In genomic region chr6:52577022-52577777, GRCh38 we compare ENCODE assay signal across 1 cellular context.
TF ChIP-seq lines count a peak whose summit lies in the region.

Gene TRAM2 (minus strand): TSS chr6:52577060. CDS start chr6:52576915, 145 bp downstream.

TF ChIP-seq in HepG2, 621 proteins besides CTCF, POLR2A, EP300 and RAD21 (continued from another document and continues in another):
- TF ChIP-seq ZHX2 (IDR thresholded peaks at IDR 0.05; ENCODE audit: low read depth) (no peak), ZHX2 (CRISPR knock-in tag; IDR thresholded peaks at IDR 0.05; ENCODE audit: borderline replicate concordance) (peak; percentile 88), DNMT3B (CRISPR knock-in tag; conservative IDR thresholded peaks at IDR 0.05) (no peak), RBAK (CRISPR knock-in tag; IDR thresholded peaks at IDR 0.05) (no peak), SP4 (CRISPR knock-in tag; IDR thresholded peaks at IDR 0.05) (peak; percentile 91), MED13 (CRISPR knock-in tag; IDR thresholded peaks at IDR 0.05) (peak; percentile 58), SAP130 (CRISPR knock-in tag; IDR thresholded peaks at IDR 0.05; ENCODE audit: low read depth) (peak; percentile 73), BORCS8-MEF2B (CRISPR knock-in tag; IDR thresholded peaks at IDR 0.05) (peak; percentile 65), TBX2 (CRISPR knock-in tag; IDR thresholded peaks at IDR 0.05; ENCODE audit: borderline replicate concordance) (peak; percentile 64), ZNF766 (CRISPR knock-in tag; IDR thresholded peaks at IDR 0.05; ENCODE audit: borderline replicate concordance) (peak; percentile 94), ZNF225 (CRISPR knock-in tag; IDR thresholded peaks at IDR 0.05) (peak; percentile 79), HOXA9 (CRISPR knock-in tag; IDR thresholded peaks at IDR 0.05; ENCODE audit: borderline replicate concordance) (0 out of 2 replicates have a peak, but pooled peaks have one; percentile 46), ZFP36L1 (CRISPR knock-in tag; IDR thresholded peaks at IDR 0.05) (peak; percentile 24; the same call in 1 of the 2 replicates), POGK (CRISPR knock-in tag; conservative IDR thresholded peaks at IDR 0.05) (peak; percentile 81), SRSF1 (optimal IDR thresholded peaks at IDR 0.05; ENCODE audit: low read depth, low read length) (peak; percentile 77), PHB2 (IDR thresholded peaks at IDR 0.05; ENCODE audit: partially characterized antibody) (no peak), NR2F2 (IDR thresholded peaks at IDR 0.05; ENCODE audit: borderline replicate concordance, low read depth) (0 out of 2 replicates have a peak, but pooled peaks have one; percentile 26), ZFAT (CRISPR knock-in tag; conservative IDR thresholded peaks at IDR 0.05) (peak; percentile 81), NFKBIZ (CRISPR knock-in tag; IDR thresholded peaks at IDR 0.05) (peak; percentile 30; the same call in 1 of the 2 replicates), KAT2B (IDR thresholded peaks at IDR 0.05; ENCODE audit: borderline replicate concordance, low read depth, low read length) (no peak), TOE1 (CRISPR knock-in tag; IDR thresholded peaks at IDR 0.05) (no peak), GTF2F1 (IDR thresholded peaks at IDR 0.05; ENCODE audit: low read length) (no peak), FOXA3 (CRISPR knock-in tag; IDR thresholded peaks at IDR 0.05) (peak; percentile 29), ZNF761 (CRISPR knock-in tag; conservative IDR thresholded peaks at IDR 0.05) (0 out of 2 replicates have a peak, but pooled peaks have one; percentile 15), AGO1 (IDR thresholded peaks at IDR 0.05; ENCODE audit: low read depth, low read length, poor library complexity, severe bottlenecking) (peak; percentile 22), KDM3A (CRISPR knock-in tag; IDR thresholded peaks at IDR 0.05; ENCODE audit: low read depth) (no peak), MED1 (CRISPR knock-in tag; IDR thresholded peaks at IDR 0.05) (peak; percentile 60), MZF1 (CRISPR knock-in tag; IDR thresholded peaks at IDR 0.05; ENCODE audit: borderline replicate concordance) (no peak), ZNF616 (CRISPR knock-in tag; IDR thresholded peaks at IDR 0.05; ENCODE audit: low read depth) (peak; percentile 92; the same call in 1 of the 2 replicates), HMGA1 (CRISPR knock-in tag; conservative IDR thresholded peaks at IDR 0.05) (no peak), BCL6 (CRISPR knock-in tag; IDR thresholded peaks at IDR 0.05) (peak; percentile 12; the same call in 1 of the 2 replicates), ZNF879 (CRISPR knock-in tag; IDR thresholded peaks at IDR 0.05) (no peak), ZNF362 (CRISPR knock-in tag; IDR thresholded peaks at IDR 0.05; ENCODE audit: borderline replicate concordance) (no peak), ZSCAN25 (CRISPR knock-in tag; IDR thresholded peaks at IDR 0.05) (peak; percentile 5; the same call in 1 of the 2 replicates), FIP1L1 (IDR thresholded peaks at IDR 0.05; ENCODE audit: borderline replicate concordance, insufficient read depth, low read depth, low read length) (no peak), DZIP1 (CRISPR knock-in tag; IDR thresholded peaks at IDR 0.05) (peak; percentile 82), CCDC6 (CRISPR knock-in tag; IDR thresholded peaks at IDR 0.05) (peak; percentile 88), ZNF451 (CRISPR knock-in tag; IDR thresholded peaks at IDR 0.05) (peak; percentile 85), XBP1 (CRISPR knock-in tag; IDR thresholded peaks at IDR 0.05) (peak; percentile 31; the same call in 1 of the 2 replicates), BRF2 (CRISPR knock-in tag; IDR thresholded peaks at IDR 0.05) (0 out of 2 replicates have a peak, but pooled peaks have one; percentile 30), AKAP8 (CRISPR knock-in tag; IDR thresholded peaks at IDR 0.05) (peak; percentile 82), RBM39 (IDR thresholded peaks at IDR 0.05; ENCODE audit: low read depth, low read length, poor library complexity, severe bottlenecking) (peak; percentile 42), TSC22D2 (CRISPR knock-in tag; IDR thresholded peaks at IDR 0.05; ENCODE audit: borderline replicate concordance) (0 out of 2 replicates have a peak, but pooled peaks have one; percentile 59), HES4 (CRISPR knock-in tag; IDR thresholded peaks at IDR 0.05; ENCODE audit: borderline replicate concordance) (peak; percentile 83), SATB2 (CRISPR knock-in tag; IDR thresholded peaks at IDR 0.05) (peak; percentile 66; the same call in 1 of the 2 replicates)
- TF ChIP-seq, protein P1, sequence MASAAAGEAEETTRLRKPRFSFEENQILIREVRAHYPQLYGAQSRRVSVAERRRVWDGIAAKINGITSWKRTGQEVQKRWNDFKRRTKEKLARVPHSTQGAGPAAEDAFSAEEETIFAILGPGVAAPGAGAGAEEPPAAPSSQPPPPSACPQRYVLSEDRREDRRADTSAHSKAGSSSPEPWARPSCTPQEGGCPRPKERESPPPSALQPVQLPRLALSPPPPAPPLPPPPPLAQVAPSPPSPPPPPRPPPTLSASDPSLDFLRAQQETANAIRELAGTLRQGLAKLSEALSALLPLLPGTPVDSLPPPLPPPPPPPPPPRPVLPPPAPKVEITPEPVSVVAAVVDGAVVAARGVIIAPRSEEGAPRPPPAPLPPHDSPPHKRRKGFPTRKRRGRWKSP (CRISPR knock-in tag; IDR thresholded peaks at IDR 0.05) = peak; percentile 19; the same call in 1 of the 2 replicates
- TF ChIP-seq, protein P2, sequence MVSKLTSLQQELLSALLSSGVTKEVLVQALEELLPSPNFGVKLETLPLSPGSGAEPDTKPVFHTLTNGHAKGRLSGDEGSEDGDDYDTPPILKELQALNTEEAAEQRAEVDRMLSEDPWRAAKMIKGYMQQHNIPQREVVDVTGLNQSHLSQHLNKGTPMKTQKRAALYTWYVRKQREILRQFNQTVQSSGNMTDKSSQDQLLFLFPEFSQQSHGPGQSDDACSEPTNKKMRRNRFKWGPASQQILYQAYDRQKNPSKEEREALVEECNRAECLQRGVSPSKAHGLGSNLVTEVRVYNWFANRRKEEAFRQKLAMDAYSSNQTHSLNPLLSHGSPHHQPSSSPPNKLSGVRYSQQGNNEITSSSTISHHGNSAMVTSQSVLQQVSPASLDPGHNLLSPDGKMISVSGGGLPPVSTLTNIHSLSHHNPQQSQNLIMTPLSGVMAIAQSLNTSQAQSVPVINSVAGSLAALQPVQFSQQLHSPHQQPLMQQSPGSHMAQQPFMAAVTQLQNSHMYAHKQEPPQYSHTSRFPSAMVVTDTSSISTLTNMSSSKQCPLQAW (CRISPR knock-in tag; IDR thresholded peaks at IDR 0.05) = peak; percentile 63; the same call in 1 of the 2 replicates
- TF ChIP-seq, protein P3, sequence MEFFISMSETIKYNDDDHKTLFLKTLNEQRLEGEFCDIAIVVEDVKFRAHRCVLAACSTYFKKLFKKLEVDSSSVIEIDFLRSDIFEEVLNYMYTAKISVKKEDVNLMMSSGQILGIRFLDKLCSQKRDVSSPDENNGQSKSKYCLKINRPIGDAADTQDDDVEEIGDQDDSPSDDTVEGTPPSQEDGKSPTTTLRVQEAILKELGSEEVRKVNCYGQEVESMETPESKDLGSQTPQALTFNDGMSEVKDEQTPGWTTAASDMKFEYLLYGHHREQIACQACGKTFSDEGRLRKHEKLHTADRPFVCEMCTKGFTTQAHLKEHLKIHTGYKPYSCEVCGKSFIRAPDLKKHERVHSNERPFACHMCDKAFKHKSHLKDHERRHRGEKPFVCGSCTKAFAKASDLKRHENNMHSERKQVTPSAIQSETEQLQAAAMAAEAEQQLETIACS (CRISPR knock-in tag; IDR thresholded peaks at IDR 0.05) = peak; percentile 75
- TF ChIP-seq, protein P4, sequence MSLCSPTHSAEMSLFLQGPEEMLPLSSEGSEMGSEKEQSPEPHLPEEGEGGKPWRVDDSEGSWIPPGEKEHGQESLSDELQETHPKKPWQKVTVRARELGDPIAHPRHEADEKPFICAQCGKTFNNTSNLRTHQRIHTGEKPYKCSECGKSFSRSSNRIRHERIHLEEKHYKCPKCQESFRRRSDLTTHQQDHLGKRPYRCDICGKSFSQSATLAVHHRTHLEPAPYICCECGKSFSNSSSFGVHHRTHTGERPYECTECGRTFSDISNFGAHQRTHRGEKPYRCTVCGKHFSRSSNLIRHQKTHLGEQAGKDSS (CRISPR knock-in tag; IDR thresholded peaks at IDR 0.05; ENCODE audit: borderline replicate concordance, low read depth) = peak; percentile 53; the same call in 1 of the 2 replicates
